Comparison of ENCODE assay signal across 8 cellular contexts in genomic region chr17:58329035-58329807, GRCh38. TPM values are rescaled to one million over a fixed set of nuclear protein-coding genes. Genes with fewer than 3 reads are reported as not detected.
A peak's percentile ranks its signal among the peaks of the same experiment; 100 is the strongest.
DNase-seq lines count a peak whose midpoint lies in the region; ATAC-seq lines count a peak whose summit lies in the region.

No MANE protein-coding gene starts in this region.

- peak overlapping the region; percentile 91 to 98 (median 94) for H3K27ac Mint-ChIP-seq in naive thymus-derived CD4-positive, alpha-beta T cell

- H3K4me1 Mint-ChIP-seq in naive thymus-derived CD4-positive, alpha-beta T cell: peaks cover 37 to 61% (median 50%) of the 10 kb centered on the region in 7 donors

- CTCF ChIA-PET in naive thymus-derived CD4-positive, alpha-beta T cell (lab: Charles Lee): interaction anchor here (1.8 to 3.5 kb wide), 2 partner anchors 9 to 16 kb away, joined by 35 to 37 read pairs; no protein-coding TSS in a partner anchor

- H3K27me3 Mint-ChIP-seq in naive thymus-derived CD4-positive, alpha-beta T cell: peaks cover 0 to 19% (median 0%) of the 10 kb centered on the region in 5 donors

- peak overlapping the region; percentile 100 for H3K4me2 ChIP-seq in BLaER1

- H3K9me3 ChIP-seq in BLaER1: no peaks in the 10 kb centered on the region; the same call in 1 of the 2 replicates
- no peaks in the 10 kb centered on the region for H3K9me3 ChIP-seq in naive thymus-derived CD4-positive, alpha-beta T cell (ENCODE audit: control insufficient read depth in 2 of 3, low read length in 3 of 3)

- H4K20me1 ChIP-seq in BLaER1: peaks cover 76% of the 10 kb centered on the region

- H3K4me1 ChIP-seq in BLaER1: peaks cover 51% of the 10 kb centered on the region
- H3K4me1 ChIP-seq in naive thymus-derived CD4-positive, alpha-beta T cell (ENCODE audit: control insufficient read depth in 2 of 2, insufficient read depth in 2 of 2, low read length in 2 of 2): peaks cover 4 to 18% of the 10 kb centered on the region in 2 donors

- H3K4me3 ChIP-seq in BLaER1: peak overlapping the region; percentile 96
- peak overlapping the region; percentile 64 for H3K4me3 ChIP-seq in naive thymus-derived CD4-positive, alpha-beta T cell (ENCODE audit: low read length)

- peak overlapping the region; percentile 86 to 100 (median 94) for H3K4me3 Mint-ChIP-seq in naive thymus-derived CD4-positive, alpha-beta T cell

- DNase-seq in T-helper 9 cell (peak; percentile 50), superior temporal gyrus (ENCODE audit: extremely low spot score) (peak; percentile 50), HT-29 (ENCODE audit: low spot score) (no peak)
- peak; percentile 68 for DNase-seq in central memory CD4-positive, alpha-beta T cell
- DNase-seq in naive thymus-derived CD4-positive, alpha-beta T cell: peak in 8 of 9 donors; percentile 52 to 83 (median 62)

- peaks cover 0 to 4% (median 0%) of the 10 kb centered on the region in 11 donors for H3K9me3 Mint-ChIP-seq in naive thymus-derived CD4-positive, alpha-beta T cell

- intact Hi-C loops in naive thymus-derived CD4-positive, alpha-beta T cell (cut with micrococcal nuclease): loop anchor here (1.0 to 2.0 kb wide), 6 partner anchors 9 to 110 kb away; partner anchors contain the start of genes SUPT4H1 (in 2 of the 2) and MKS1 (in 1 of the 2)

- H3K9ac ChIP-seq in BLaER1: peak overlapping the region; percentile 100

- peaks cover 13 to 39% (median 15%) of the 10 kb centered on the region in 5 donors for H3K36me3 Mint-ChIP-seq in naive thymus-derived CD4-positive, alpha-beta T cell

- peaks cover 25% of the 10 kb centered on the region for H3K36me3 ChIP-seq in BLaER1
- peaks cover 12 to 25% (median 17%) of the 10 kb centered on the region in 3 experiments for H3K36me3 ChIP-seq in naive thymus-derived CD4-positive, alpha-beta T cell (ENCODE audit: control insufficient read depth in 2 of 3, insufficient read depth in 3 of 3, low read length in 3 of 3)

- POLR2A ChIA-PET in naive thymus-derived CD4-positive, alpha-beta T cell (lab: Charles Lee): interaction anchor here (0.8 to 19.0 kb wide), 5 partner anchors 10 to 48 kb away, joined by 3 to 792 read pairs (median 48); partner anchors contain the start of gene SUPT4H1

- peaks cover 5% of the 10 kb centered on the region; the same call in 1 of the 2 replicates for H3K27me3 ChIP-seq in BLaER1
- no peaks in the 10 kb centered on the region for H3K27me3 ChIP-seq in naive thymus-derived CD4-positive, alpha-beta T cell (ENCODE audit: control insufficient read depth in 2 of 2, insufficient read depth in 2 of 2, low read length in 2 of 2)

- H3K27ac ChIP-seq in BLaER1: peak overlapping the region; percentile 100
- peak overlapping the region; percentile 98 for H3K27ac ChIP-seq in naive thymus-derived CD4-positive, alpha-beta T cell (ENCODE audit: low read depth, low read length)

- ATAC-seq in GM19372 (IDR thresholded peaks at IDR 0.05; ENCODE audit: low read depth, unreplicated experiment) (peak; percentile 46), HG03439 (IDR thresholded peaks at IDR 0.05; ENCODE audit: unreplicated experiment) (peak; percentile 48)
- peak; percentile 62 for ATAC-seq in naive thymus-derived CD4-positive, alpha-beta T cell

RNA-seq across cellular contexts. Expression of gene TSPOAP1, which starts 0.6 kb away (rescaled TPM):
- total RNA-seq in naive thymus-derived CD4-positive, alpha-beta T cell: 10 to 100 TPM; 11.2 to 62.5 (median 20.5) TPM
- 1 to 10 TPM in 1 of 2 donors, under 1 TPM in 1; 0.20 to 1.5 TPM for polyA plus RNA-seq in naive thymus-derived CD4-positive, alpha-beta T cell
- total RNA-seq in HT-29 (2014; rRNA removed; shearing (Covaris generic)): 0.86 and 2.4 TPM in 2 replicates

RNA-seq across cellular contexts. Expression of gene SUPT4H1, which starts 22.8 kb away (rescaled TPM):
- total RNA-seq in naive thymus-derived CD4-positive, alpha-beta T cell: 10 to 100 TPM; 36.0 to 75.6 (median 62.3) TPM
- polyA plus RNA-seq in naive thymus-derived CD4-positive, alpha-beta T cell: 10 to 100 TPM; 69.4 to 91.7 TPM
- 53.0 and 60.0 TPM in 2 replicates for total RNA-seq in HT-29 (2014; rRNA removed; shearing (Covaris generic))

RNA-seq across cellular contexts. Expression of gene MPO, which starts 48.5 kb away (rescaled TPM):
- 1 to 10 TPM in 1 of 5 experiments, under 1 TPM in 1, not detected in 3; 0.32 to 7.3 TPM for total RNA-seq in naive thymus-derived CD4-positive, alpha-beta T cell
- polyA plus RNA-seq in naive thymus-derived CD4-positive, alpha-beta T cell: not detected
- not detected in 2 replicates for total RNA-seq in HT-29 (2014; rRNA removed; shearing (Covaris generic))
